ENCODE assay signal across 21 cellular contexts in the genomic region with DNA sequence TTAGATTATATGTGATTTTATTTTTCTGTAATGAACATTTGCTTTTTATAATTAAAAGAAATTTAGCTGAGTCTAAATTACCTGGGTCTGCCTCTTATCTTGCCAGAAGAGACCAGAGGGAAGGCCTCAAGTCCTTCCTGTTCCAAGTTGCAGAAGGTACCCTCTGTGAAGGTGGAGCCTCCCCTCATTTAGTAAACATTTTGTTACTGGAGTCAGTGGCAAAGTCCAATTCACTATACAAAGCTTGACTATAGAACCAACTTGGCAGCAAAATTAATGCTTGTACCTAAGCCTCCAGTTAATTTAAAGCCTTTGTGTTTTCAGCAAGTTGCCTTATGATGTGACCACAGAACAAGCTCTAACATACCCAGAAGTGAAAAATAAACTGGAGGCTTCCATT. TPM values are rescaled to one million over a fixed set of nuclear protein-coding genes. Genes with fewer than 3 reads are reported as not detected.
"Had no signal": no experiment of that assay in that cellular context is flagged by ENCODE, and none has a peak within 500 bp of the region (broad histone marks: within the 10 kb centered on the region; RNA-seq: fewer than 3 reads in every experiment).

No MANE protein-coding gene starts in this region.

- H3K4me1 ChIP-seq: neural progenitor cell, prostate gland, right atrium auricular region, tibial nerve, upper lobe of right lung, uterus had no signal

- H3K4me3 ChIP-seq: dorsolateral prefrontal cortex, lung, neural progenitor cell, prostate gland, right atrium auricular region, thoracic aorta, tibial nerve, upper lobe of right lung, uterus had no signal

- H3K27me3 Mint-ChIP-seq: memory B cell; naive B cell; stimulated activated memory B cell treated with anti-CD40 and anti-IgM and Interleukin-4, amounts not matched to agents 10 μg/mL and 1 μg/mL and 100 μg/mL, for 72 hours; stimulated activated naive CD8-positive, alpha-beta T cell treated with anti-CD3 and anti-CD28 coated beads, Interleukin-15, Interleukin-2, amounts not matched to agents 100 ng/mL and 50 ng/mL, for 24 hours had no signal

- H3K4me2 ChIP-seq: neural progenitor cell had no signal

- H3K27ac ChIP-seq: dorsolateral prefrontal cortex, neural progenitor cell, prostate gland, right atrium auricular region, thoracic aorta, tibial nerve, upper lobe of right lung, uterus had no signal

- H3K4me3 Mint-ChIP-seq: memory B cell; naive B cell; nephron; neural progenitor cell; stimulated activated memory B cell treated with anti-CD40 and anti-IgM and Interleukin-4, amounts not matched to agents 10 μg/mL and 1 μg/mL and 100 μg/mL, for 72 hours; stimulated activated naive CD8-positive, alpha-beta T cell treated with anti-CD3 and anti-CD28 coated beads, Interleukin-15, Interleukin-2, amounts not matched to agents 100 ng/mL and 50 ng/mL, for 24 hours had no signal

- H3K36me3 ChIP-seq: neural progenitor cell, prostate gland, right atrium auricular region, thoracic aorta, uterus had no signal

- H3K4me1 Mint-ChIP-seq: memory B cell; naive B cell; neural progenitor cell; stimulated activated memory B cell treated with anti-CD40 and anti-IgM and Interleukin-4, amounts not matched to agents 10 μg/mL and 1 μg/mL and 100 μg/mL, for 72 hours had no signal

- H3K9me3 Mint-ChIP-seq: memory B cell; naive B cell; nephron; neural progenitor cell; stimulated activated memory B cell treated with anti-CD40 and anti-IgM and Interleukin-4, amounts not matched to agents 10 μg/mL and 1 μg/mL and 100 μg/mL, for 72 hours; stimulated activated naive CD8-positive, alpha-beta T cell treated with anti-CD3 and anti-CD28 coated beads, Interleukin-15, Interleukin-2, amounts not matched to agents 100 ng/mL and 50 ng/mL, for 24 hours had no signal

- H2AFZ ChIP-seq: neural progenitor cell had no signal

- H3K27me3 ChIP-seq: neural progenitor cell, right atrium auricular region, tibial nerve, upper lobe of right lung, uterus had no signal

- H3K27ac Mint-ChIP-seq: memory B cell; naive B cell; nephron; neural progenitor cell; stimulated activated memory B cell treated with anti-CD40 and anti-IgM and Interleukin-4, amounts not matched to agents 10 μg/mL and 1 μg/mL and 100 μg/mL, for 72 hours; stimulated activated naive CD8-positive, alpha-beta T cell treated with anti-CD3 and anti-CD28 coated beads, Interleukin-15, Interleukin-2, amounts not matched to agents 100 ng/mL and 50 ng/mL, for 24 hours had no signal

- ATAC-seq: left lobe of liver; sciatic nerve; stimulated activated memory B cell treated with anti-CD40 and anti-IgM and Interleukin-4, amounts not matched to agents 10 μg/mL and 1 μg/mL and 100 μg/mL, for 72 hours; upper lobe of right lung had no signal

- H3K9me3 ChIP-seq: prostate gland, right atrium auricular region, thoracic aorta, tibial nerve, upper lobe of right lung, uterus had no signal

- DNase-seq: dorsolateral prefrontal cortex; effector CD4-positive, alpha-beta T cell; naive B cell; nucleus accumbens; stimulated activated CD4-positive, alpha-beta T cell treated with anti-CD3 and anti-CD28 coated beads, Interleukin-2, amount 100 ng/mL, for 24 hours; stimulated activated CD4-positive, alpha-beta T cell treated with anti-CD3 and anti-CD28 coated beads, Interleukin-4, amount 100 ng/mL, for 4 hours; upper lobe of right lung; uterus had no signal

RNA-seq across cellular contexts. Expression of gene F2RL2, which starts 49.9 kb away (rescaled TPM):
- total RNA-seq: prostate gland had no signal
- polyA plus RNA-seq: keratinocyte had no signal
